8 cellular contexts compared by ENCODE assay signal in genomic region chr13:84086098-84086846, GRCh38.
A peak's percentile ranks its signal among the peaks of the same experiment; 100 is the strongest.
DNase-seq lines count a peak whose midpoint lies in the region; ATAC-seq and TF ChIP-seq lines count a peak whose summit lies in the region.
"Not testable (repeated sequence)": the region's sequence is repeated elsewhere in the genome, so short reads cannot be mapped to it uniquely, and the experiment has no call there.

No MANE protein-coding gene starts in this region.

- H3K4me3 Mint-ChIP-seq in activated T-helper 2 cell treated with anti-CD3 and anti-CD28 coated beads, Interferon-gamma antibody, Interleukin-2, Interleukin-4, amounts not matched to agents 10 μg/mL and 5 μg/mL and 100 μg/mL, durations not matched to agents 14 hours and 24 hours and 36 hours (ENCODE audit: low read depth): peak overlapping the region; percentile 26
- peak overlapping the region; percentile 73 for H3K4me3 Mint-ChIP-seq in central memory CD8-positive, alpha-beta T cell

- WGBS in gastroesophageal sphincter (ENCODE audit: low coverage in 1 of 2), 2 donors: no CpG with 5 or more reads among the region's 49 CpGs
- 50 to 60% methylated on average over 38 to 43 of the region's 49 CpGs for WGBS in mesodermal cell (ENCODE audit: insufficient coverage in 2 of 2), 2 experiments
- WGBS in suprapubic skin: 96% methylated on average over 28 of the region's 49 CpGs

- not testable (repeated sequence) for H3K9me3 Mint-ChIP-seq in activated T-helper 2 cell treated with anti-CD3 and anti-CD28 coated beads, Interferon-gamma antibody, Interleukin-2, Interleukin-4, amounts not matched to agents 10 μg/mL and 5 μg/mL and 100 μg/mL, durations not matched to agents 14 hours and 24 hours and 36 hours; central memory CD8-positive, alpha-beta T cell

- DNase-seq in AG04450 (ENCODE audit: low read depth, low spot score); activated T-helper 2 cell treated with anti-CD3 and anti-CD28 coated beads, Interferon-gamma antibody, Interleukin-2, Interleukin-4, amounts not matched to agents 10 μg/mL and 5 μg/mL and 100 μg/mL, durations not matched to agents 14 hours and 24 hours and 36 hours (ENCODE audit: low spot score); central memory CD8-positive, alpha-beta T cell (ENCODE audit: low spot score in 2 of 2): not testable (repeated sequence)
- DNase-seq in T-helper 1 cell (peak in 3 of 5 donors; percentile 9 to 14 (median 13)), suprapubic skin (ENCODE audit: low spot score in 2 of 2) (peak in 1 of 2 donors; percentile 56)

- H3K27ac ChIP-seq in AG04450 (ENCODE audit: low read depth, low read length); gastroesophageal sphincter; mesodermal cell (ENCODE audit: low read depth, low read length, severe bottlenecking); suprapubic skin: not testable (repeated sequence)

- not testable (repeated sequence) for TF ChIP-seq EP300 in gastroesophageal sphincter (IDR thresholded peaks at IDR 0.05); suprapubic skin (IDR thresholded peaks at IDR 0.05)

- H3K4me3 ChIP-seq in AG04450 (ENCODE audit: low read depth, low read length): peak overlapping the region; percentile 35
- peak overlapping the region; percentile 18 to 39 for H3K4me3 ChIP-seq in gastroesophageal sphincter
- peak overlapping the region; percentile 34 for H3K4me3 ChIP-seq in mesodermal cell (ENCODE audit: extremely low read depth, insufficient read depth, low read length, poor library complexity, severe bottlenecking)
- H3K4me3 ChIP-seq in suprapubic skin: peak overlapping the region; percentile 30

- H3K27ac Mint-ChIP-seq in activated T-helper 2 cell treated with anti-CD3 and anti-CD28 coated beads, Interferon-gamma antibody, Interleukin-2, Interleukin-4, amounts not matched to agents 10 μg/mL and 5 μg/mL and 100 μg/mL, durations not matched to agents 14 hours and 24 hours and 36 hours; central memory CD8-positive, alpha-beta T cell (ENCODE audit: low read depth): not testable (repeated sequence)

- POLR2A ChIA-PET in AG04450 (lab: Yijun Ruan, JAX): not testable (repeated sequence)

- H3K27me3 Mint-ChIP-seq in activated T-helper 2 cell treated with anti-CD3 and anti-CD28 coated beads, Interferon-gamma antibody, Interleukin-2, Interleukin-4, amounts not matched to agents 10 μg/mL and 5 μg/mL and 100 μg/mL, durations not matched to agents 14 hours and 24 hours and 36 hours (ENCODE audit: low read depth); central memory CD8-positive, alpha-beta T cell: not testable (repeated sequence)

- H3K4me1 ChIP-seq in gastroesophageal sphincter; mesodermal cell (ENCODE audit: control insufficient read depth, insufficient read depth, low read length, poor library complexity, severe bottlenecking); suprapubic skin: not testable (repeated sequence)

- peak; percentile 64 for ATAC-seq in HG02943 (IDR thresholded peaks at IDR 0.05; ENCODE audit: low read depth, unreplicated experiment)
- peak; percentile 41 for ATAC-seq in central memory CD8-positive, alpha-beta T cell (replicated peaks; ENCODE audit: extremely low read depth, poor library complexity, severe bottlenecking)
- ATAC-seq in gastroesophageal sphincter: not testable (repeated sequence)

- intact Hi-C loops in activated T-helper 2 cell treated with anti-CD3 and anti-CD28 coated beads, Interferon-gamma antibody, Interleukin-2, Interleukin-4, amounts not matched to agents 10 μg/mL and 5 μg/mL and 100 μg/mL, durations not matched to agents 14 hours and 24 hours and 36 hours (cut with micrococcal nuclease): not testable (repeated sequence)

- H3K36me3 Mint-ChIP-seq in activated T-helper 2 cell treated with anti-CD3 and anti-CD28 coated beads, Interferon-gamma antibody, Interleukin-2, Interleukin-4, amounts not matched to agents 10 μg/mL and 5 μg/mL and 100 μg/mL, durations not matched to agents 14 hours and 24 hours and 36 hours (ENCODE audit: low read depth); central memory CD8-positive, alpha-beta T cell (ENCODE audit: insufficient read depth): not testable (repeated sequence)

- H3K27me3 ChIP-seq in AG04450 (ENCODE audit: control insufficient read depth, insufficient read depth, low read length); gastroesophageal sphincter; suprapubic skin: not testable (repeated sequence)

- CTCF ChIA-PET in AG04450 (lab: Charles Lee): not testable (repeated sequence)

- H3K36me3 ChIP-seq in gastroesophageal sphincter; mesodermal cell (ENCODE audit: control insufficient read depth, insufficient read depth, low read length); suprapubic skin: not testable (repeated sequence)

- H3K9me3 ChIP-seq in AG04450 (ENCODE audit: control insufficient read depth, insufficient read depth, low read length); gastroesophageal sphincter; mesodermal cell (ENCODE audit: control insufficient read depth, low read length); suprapubic skin: not testable (repeated sequence)

- not testable (repeated sequence) for H3K4me1 Mint-ChIP-seq in activated T-helper 2 cell treated with anti-CD3 and anti-CD28 coated beads, Interferon-gamma antibody, Interleukin-2, Interleukin-4, amounts not matched to agents 10 μg/mL and 5 μg/mL and 100 μg/mL, durations not matched to agents 14 hours and 24 hours and 36 hours (ENCODE audit: low read depth); central memory CD8-positive, alpha-beta T cell

- not testable (repeated sequence) for TF ChIP-seq CTCF in AG04450 (IDR thresholded peaks at IDR 0.05; ENCODE audit: low read depth, low read length); gastroesophageal sphincter (IDR thresholded peaks at IDR 0.05); suprapubic skin (IDR thresholded peaks at IDR 0.05)

- TF ChIP-seq POLR2A in gastroesophageal sphincter (IDR thresholded peaks at IDR 0.05); suprapubic skin (IDR thresholded peaks at IDR 0.05): not testable (repeated sequence)
